2 cellular contexts compared by ENCODE assay signal in the genomic region with DNA sequence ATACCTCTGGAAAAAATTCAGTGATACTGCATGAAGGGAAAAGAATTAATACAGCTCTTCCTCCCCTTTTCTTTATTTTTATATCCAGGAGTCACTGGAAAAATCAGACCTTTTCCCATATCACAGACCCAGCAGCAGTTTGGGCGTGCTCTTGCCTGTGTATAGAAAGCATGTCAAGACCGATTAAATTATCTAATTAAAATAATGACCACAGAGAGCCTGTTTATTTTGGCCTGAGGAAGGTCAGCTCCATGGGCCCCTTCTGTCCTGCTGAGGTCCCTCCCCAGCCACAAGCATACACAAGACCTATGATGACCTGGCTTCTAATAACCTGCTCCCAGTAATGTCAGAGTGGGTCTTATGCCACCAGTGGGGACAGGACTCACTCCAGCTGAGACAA.
TF ChIP-seq lines count a peak whose summit lies in the region.

No MANE protein-coding gene starts in this region.

TF ChIP-seq in IMR-90, 13 proteins besides CTCF, POLR2A, EP300 and RAD21:
- TF ChIP-seq NFE2L2 (IDR thresholded peaks at IDR 0.05; ENCODE audit: low read depth, low read length) (no peak), RFX5 (IDR thresholded peaks at IDR 0.05; ENCODE audit: low read depth, low read length) (no peak), FOS (IDR thresholded peaks at IDR 0.05; ENCODE audit: low read depth, low read length) (no peak), SMC3 (IDR thresholded peaks at IDR 0.05; ENCODE audit: low read depth, low read length) (no peak), RCOR1 (IDR thresholded peaks at IDR 0.05; ENCODE audit: insufficient replicate concordance, low read length) (no peak), MAZ (IDR thresholded peaks at IDR 0.05; ENCODE audit: borderline replicate concordance, low read depth, low read length) (no peak), ELK1 (IDR thresholded peaks at IDR 0.05; ENCODE audit: borderline replicate concordance, low read depth, low read length) (no peak), MAFK (IDR thresholded peaks at IDR 0.05; ENCODE audit: low read depth, low read length) (no peak), CEBPB (IDR thresholded peaks at IDR 0.05; ENCODE audit: low read depth, low read length) (no peak), MXI1 (IDR thresholded peaks at IDR 0.05; ENCODE audit: borderline replicate concordance, low read depth, low read length) (no peak), BHLHE40 (IDR thresholded peaks at IDR 0.05; ENCODE audit: low read depth, low read length) (no peak), CHD1 (IDR thresholded peaks at IDR 0.05; ENCODE audit: low read depth, low read length) (no peak)
- TF ChIP-seq, protein P1, sequence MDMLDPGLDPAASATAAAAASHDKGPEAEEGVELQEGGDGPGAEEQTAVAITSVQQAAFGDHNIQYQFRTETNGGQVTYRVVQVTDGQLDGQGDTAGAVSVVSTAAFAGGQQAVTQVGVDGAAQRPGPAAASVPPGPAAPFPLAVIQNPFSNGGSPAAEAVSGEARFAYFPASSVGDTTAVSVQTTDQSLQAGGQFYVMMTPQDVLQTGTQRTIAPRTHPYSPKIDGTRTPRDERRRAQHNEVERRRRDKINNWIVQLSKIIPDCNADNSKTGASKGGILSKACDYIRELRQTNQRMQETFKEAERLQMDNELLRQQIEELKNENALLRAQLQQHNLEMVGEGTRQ (IDR thresholded peaks at IDR 0.05; ENCODE audit: low read depth, low read length), result no peak
TF ChIP-seq in IMR-90: peak in this region for 0.

TF ChIP-seq in SK-N-SH, 30 proteins besides CTCF, POLR2A, EP300 and RAD21:
- TF ChIP-seq EZH2phosphoT487 (IDR thresholded peaks at IDR 0.05; ENCODE audit: borderline replicate concordance, low read depth) (no peak), FOXM1 (IDR thresholded peaks at IDR 0.05; ENCODE audit: low read depth) (no peak), GABPA (IDR thresholded peaks at IDR 0.05; ENCODE audit: low read depth) (no peak), FOXJ3 (CRISPR knock-in tag; IDR thresholded peaks at IDR 0.05) (no peak), GATA2 (CRISPR knock-in tag; IDR thresholded peaks at IDR 0.05) (no peak), NRF1 (IDR thresholded peaks at IDR 0.05; ENCODE audit: low read depth, low read length) (no peak), TEAD4 (IDR thresholded peaks at IDR 0.05; ENCODE audit: borderline replicate concordance, insufficient read depth) (no peak), RCOR1 (IDR thresholded peaks at IDR 0.05; ENCODE audit: low read length) (no peak), TAF1 (IDR thresholded peaks at IDR 0.05; ENCODE audit: borderline replicate concordance, low read depth, low read length) (no peak), RFX5 (IDR thresholded peaks at IDR 0.05; ENCODE audit: low read length) (no peak), TCF12 (IDR thresholded peaks at IDR 0.05) (no peak), ZBTB33 (IDR thresholded peaks at IDR 0.05; ENCODE audit: borderline replicate concordance, low read depth) (no peak), MXI1 (IDR thresholded peaks at IDR 0.05; ENCODE audit: low read depth, low read length) (no peak), POLR2AphosphoS5 (IDR thresholded peaks at IDR 0.05; ENCODE audit: low read depth, low read length) (no peak), SMC3 (IDR thresholded peaks at IDR 0.05; ENCODE audit: low read depth, low read length) (no peak), YY1 (IDR thresholded peaks at IDR 0.05; ENCODE audit: low read depth) (no peak), REST (IDR thresholded peaks at IDR 0.05; ENCODE audit: low read depth, low read length) (no peak)
- TF ChIP-seq, protein P1 (IDR thresholded peaks at IDR 0.05; ENCODE audit: borderline replicate concordance, low read depth, low read length), result no peak
- TF ChIP-seq, protein P2, sequence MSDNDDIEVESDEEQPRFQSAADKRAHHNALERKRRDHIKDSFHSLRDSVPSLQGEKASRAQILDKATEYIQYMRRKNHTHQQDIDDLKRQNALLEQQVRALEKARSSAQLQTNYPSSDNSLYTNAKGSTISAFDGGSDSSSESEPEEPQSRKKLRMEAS (IDR thresholded peaks at IDR 0.05; ENCODE audit: low read depth), result no peak
- TF ChIP-seq, protein P3, sequence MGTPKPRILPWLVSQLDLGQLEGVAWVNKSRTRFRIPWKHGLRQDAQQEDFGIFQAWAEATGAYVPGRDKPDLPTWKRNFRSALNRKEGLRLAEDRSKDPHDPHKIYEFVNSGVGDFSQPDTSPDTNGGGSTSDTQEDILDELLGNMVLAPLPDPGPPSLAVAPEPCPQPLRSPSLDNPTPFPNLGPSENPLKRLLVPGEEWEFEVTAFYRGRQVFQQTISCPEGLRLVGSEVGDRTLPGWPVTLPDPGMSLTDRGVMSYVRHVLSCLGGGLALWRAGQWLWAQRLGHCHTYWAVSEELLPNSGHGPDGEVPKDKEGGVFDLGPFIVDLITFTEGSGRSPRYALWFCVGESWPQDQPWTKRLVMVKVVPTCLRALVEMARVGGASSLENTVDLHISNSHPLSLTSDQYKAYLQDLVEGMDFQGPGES (IDR thresholded peaks at IDR 0.05; ENCODE audit: low read depth, low read length), result no peak
TF ChIP-seq in SK-N-SH: peak in this region for 0.
